Comparison of ENCODE assay signal across 21 cellular contexts in genomic region chr10:51667992-51668689, GRCh38. TPM values are rescaled to one million over a fixed set of nuclear protein-coding genes. Genes with fewer than 3 reads are reported as not detected.
DNase-seq lines count a peak whose midpoint lies in the region; ATAC-seq and TF ChIP-seq lines count a peak whose summit lies in the region.
"Had no signal": no experiment of that assay in that cellular context is flagged by ENCODE, and none has a peak within 500 bp of the region (broad histone marks: within the 10 kb centered on the region; RNA-seq: fewer than 3 reads in every experiment).

No MANE protein-coding gene starts in this region.

- H3K36me3 Mint-ChIP-seq in glutamatergic neuron (ENCODE audit: unreplicated experiment), result peaks cover 10% of the 10 kb centered on the region
- H3K36me3 Mint-ChIP-seq in natural killer cell treated with Interleukin-12 subunit alpha and Interleukin-12 subunit beta and Interleukin-15 and Interleukin-18, amount 100 ng/mL, for 72 hours, result peaks cover 9% of the 10 kb centered on the region

- peaks cover 14% of the 10 kb centered on the region for H3K4me1 ChIP-seq in muscle layer of colon (ENCODE audit: insufficient read depth, low read length)

- no peaks in the 10 kb centered on the region for H3K36me3 ChIP-seq in muscle layer of colon (ENCODE audit: insufficient read depth, low read length)
- H3K36me3 ChIP-seq: esophagus muscularis mucosa, neutrophil, spleen, stomach had no signal

- no peaks in the 10 kb centered on the region for H3K27me3 ChIP-seq in muscle layer of colon (ENCODE audit: control insufficient read depth in 1 of 2, insufficient read depth in 2 of 2, low read length in 2 of 2)
- H3K27me3 ChIP-seq: esophagus muscularis mucosa, neutrophil, spleen, stomach had no signal

- no peak for ATAC-seq in natural killer cell treated with Interleukin-12 subunit alpha and Interleukin-12 subunit beta and Interleukin-15 and Interleukin-18, amount 100 ng/mL, for 72 hours
- no peak for ATAC-seq in HG03025 (IDR thresholded peaks at IDR 0.05; ENCODE audit: low FRiP score, unreplicated experiment)
- ATAC-seq: activated naive CD8-positive, alpha-beta T cell treated with anti-CD3 and anti-CD28 coated beads, Interleukin-2, amount 50 U/mL, for 24 hours had no signal

- no peak overlapping the region for H3K4me3 Mint-ChIP-seq in glutamatergic neuron (ENCODE audit: unreplicated experiment)
- H3K4me3 Mint-ChIP-seq in natural killer cell treated with Interleukin-12 subunit alpha and Interleukin-12 subunit beta and Interleukin-15 and Interleukin-18, amount 100 ng/mL, for 72 hours, result no peak overlapping the region
- H3K4me3 Mint-ChIP-seq: activated CD4-positive, alpha-beta T cell treated with anti-CD3 and anti-CD28 coated beads, Interleukin-2, amount 10 ng/mL, durations not matched to agents 7 days and 5 days; activated naive CD8-positive, alpha-beta T cell treated with anti-CD3 and anti-CD28 coated beads, Interleukin-2, amount 50 U/mL, for 24 hours; B cell; dendritic cell treated with granulocyte-macrophage colony-stimulating factor and Interleukin-4, amounts not matched to agents 40 ng/mL and 50 ng/mL, for 4 days had no signal

- no peak overlapping the region for H3K9ac ChIP-seq in muscle layer of colon (ENCODE audit: low read length)

- H3K27ac ChIP-seq in muscle layer of colon (ENCODE audit: low read depth, low read length), result peak overlapping the region; percentile 39
- H3K27ac ChIP-seq: esophagus muscularis mucosa, neutrophil, spleen, stomach had no signal

- peaks cover 4% of the 10 kb centered on the region for H3K9me3 Mint-ChIP-seq in glutamatergic neuron (ENCODE audit: unreplicated experiment)
- no peaks in the 10 kb centered on the region for H3K9me3 Mint-ChIP-seq in natural killer cell treated with Interleukin-12 subunit alpha and Interleukin-12 subunit beta and Interleukin-15 and Interleukin-18, amount 100 ng/mL, for 72 hours
- H3K9me3 Mint-ChIP-seq: activated CD4-positive, alpha-beta T cell treated with anti-CD3 and anti-CD28 coated beads, Interleukin-2, amount 10 ng/mL, durations not matched to agents 7 days and 5 days had no signal

- no peak overlapping the region for H3K4me3 ChIP-seq in muscle layer of colon (ENCODE audit: low read depth in 1 of 2, low read length in 2 of 2)
- H3K4me3 ChIP-seq: esophagus muscularis mucosa, spleen, stomach had no signal

- peak; percentile 19 for DNase-seq in AG20443 (ENCODE audit: low spot score)
- DNase-seq in M059J (ENCODE audit: low read depth), result peak; percentile 74
- peak; percentile 28 for DNase-seq in dedifferentiated amniotic fluid mesenchymal stem cell (ENCODE audit: extremely low spot score)
- DNase-seq in D341Med (ENCODE audit: low spot score), result no peak
- DNase-seq in glutamatergic neuron, result no peak
- DNase-seq in natural killer cell treated with Interleukin-12 subunit alpha and Interleukin-12 subunit beta and Interleukin-15 and Interleukin-18, amount 100 ng/mL, for 72 hours (ENCODE audit: low spot score), result no peak
- DNase-seq: activated CD4-positive, alpha-beta T cell treated with anti-CD3 and anti-CD28 coated beads, Interleukin-2, amount 10 ng/mL, durations not matched to agents 7 days and 5 days; activated naive CD8-positive, alpha-beta T cell treated with anti-CD3 and anti-CD28 coated beads, Interleukin-2, amount 50 U/mL, for 24 hours; activated T-cell treated with anti-CD3 and anti-CD28 coated beads, Interleukin-2, amount 50 U/mL, for 48 hours; DMS53; mammary epithelial cell; NCI-H2029; SHP77 treated with DMSO at 0.1 percent for 48 hours; spleen; stomach had no signal

- H3K27me3 Mint-ChIP-seq in glutamatergic neuron (ENCODE audit: unreplicated experiment), result no peaks in the 10 kb centered on the region
- H3K27me3 Mint-ChIP-seq in natural killer cell treated with Interleukin-12 subunit alpha and Interleukin-12 subunit beta and Interleukin-15 and Interleukin-18, amount 100 ng/mL, for 72 hours, result peaks cover 8 to 24% of the 10 kb centered on the region in 2 donors
- H3K27me3 Mint-ChIP-seq: activated CD4-positive, alpha-beta T cell treated with anti-CD3 and anti-CD28 coated beads, Interleukin-2, amount 10 ng/mL, durations not matched to agents 7 days and 5 days; dendritic cell treated with granulocyte-macrophage colony-stimulating factor and Interleukin-4, amounts not matched to agents 40 ng/mL and 50 ng/mL, for 4 days had no signal

- H3K27ac Mint-ChIP-seq in glutamatergic neuron (ENCODE audit: unreplicated experiment), result no peak overlapping the region
- H3K27ac Mint-ChIP-seq in natural killer cell treated with Interleukin-12 subunit alpha and Interleukin-12 subunit beta and Interleukin-15 and Interleukin-18, amount 100 ng/mL, for 72 hours, result no peak overlapping the region
- H3K27ac Mint-ChIP-seq: activated CD4-positive, alpha-beta T cell treated with anti-CD3 and anti-CD28 coated beads, Interleukin-2, amount 10 ng/mL, durations not matched to agents 7 days and 5 days; activated naive CD8-positive, alpha-beta T cell treated with anti-CD3 and anti-CD28 coated beads, Interleukin-2, amount 50 U/mL, for 24 hours; B cell; dendritic cell treated with granulocyte-macrophage colony-stimulating factor and Interleukin-4, amounts not matched to agents 40 ng/mL and 50 ng/mL, for 4 days had no signal

- no peak for TF ChIP-seq CTCF in glutamatergic neuron (IDR thresholded peaks at IDR 0.05; ENCODE audit: partially characterized antibody, unreplicated experiment)

- no peaks in the 10 kb centered on the region for H3K4me1 Mint-ChIP-seq in glutamatergic neuron (ENCODE audit: low read depth, unreplicated experiment)
- H3K4me1 Mint-ChIP-seq in natural killer cell treated with Interleukin-12 subunit alpha and Interleukin-12 subunit beta and Interleukin-15 and Interleukin-18, amount 100 ng/mL, for 72 hours (ENCODE audit: low read depth in 2 of 2), result no peaks in the 10 kb centered on the region
- H3K4me1 Mint-ChIP-seq: activated CD4-positive, alpha-beta T cell treated with anti-CD3 and anti-CD28 coated beads, Interleukin-2, amount 10 ng/mL, durations not matched to agents 7 days and 5 days; activated naive CD8-positive, alpha-beta T cell treated with anti-CD3 and anti-CD28 coated beads, Interleukin-2, amount 50 U/mL, for 24 hours; B cell had no signal

- H3K9me3 ChIP-seq in muscle layer of colon (ENCODE audit: low read length), result peaks cover 3% of the 10 kb centered on the region
- H3K9me3 ChIP-seq: neutrophil had no signal

RNA-seq across cellular contexts. Expression of gene CSTF2T, which starts 31.3 kb away (rescaled TPM):
- 18.9 and 20.6 TPM in 2 replicates for total RNA-seq in M059J (2014; rRNA removed; shearing (Covaris generic))
- 22.7 TPM for total RNA-seq in glutamatergic neuron (ENCODE audit: unreplicated experiment)
- 10 to 100 TPM; 35.4 to 44.1 TPM for total RNA-seq in natural killer cell treated with Interleukin-12 subunit alpha and Interleukin-12 subunit beta and Interleukin-15 and Interleukin-18, amount 100 ng/mL, for 72 hours

Comparison
In these comparisons a context has a peak if more than half of its experiments do, and no peak if none do; other contexts are left out.
1. DNase-seq: peak in AG20443 (single experiment), M059J (single experiment) and dedifferentiated amniotic fluid mesenchymal stem cell (single experiment); none in D341Med (single experiment), glutamatergic neuron (single experiment) and natural killer cell treated with Interleukin-12 subunit alpha and Interleukin-12 subunit beta and Interleukin-15 and Interleukin-18, amount 100 ng/mL, for 72 hours (single experiment).